In genomic region chr14:103526247-103526913, GRCh38 we compare ENCODE assay signal across 1 cellular context.
TF ChIP-seq lines count a peak whose summit lies in the region.

No MANE protein-coding gene starts in this region.

TF ChIP-seq in H1, 55 proteins besides CTCF, POLR2A, EP300 and RAD21:
- TF ChIP-seq TBP (IDR thresholded peaks at IDR 0.05; ENCODE audit: low read depth, low read length): no peak
- TF ChIP-seq RFX5 (IDR thresholded peaks at IDR 0.05; ENCODE audit: borderline replicate concordance, low read depth, low read length): no peak
- TF ChIP-seq MAX (IDR thresholded peaks at IDR 0.05): no peak
- no peak for TF ChIP-seq KDM4A (IDR thresholded peaks at IDR 0.05; ENCODE audit: low read depth, low read length, severe bottlenecking)
- no peak for TF ChIP-seq EGR1 (IDR thresholded peaks at IDR 0.05; ENCODE audit: borderline replicate concordance, low read depth, low read length)
- no peak for TF ChIP-seq ATF2 (IDR thresholded peaks at IDR 0.05; ENCODE audit: low read length)
- TF ChIP-seq TCF12 (IDR thresholded peaks at IDR 0.05; ENCODE audit: low read depth, low read length): no peak
- no peak for TF ChIP-seq RXRA (IDR thresholded peaks at IDR 0.05; ENCODE audit: insufficient read depth, low read depth, low read length)
TF ChIP-seq in H1: peak in this region for 0.
